Comparison of ENCODE assay signal across 1 cellular context in genomic region chr2:31683495-31683894, GRCh38.
A peak's percentile ranks its signal among the peaks of the same experiment; 100 is the strongest.
TF ChIP-seq lines count a peak whose summit lies in the region.
"Not testable (repeated sequence)": the region's sequence is repeated elsewhere in the genome, so short reads cannot be mapped to it uniquely, and the experiment has no call there.

No MANE protein-coding gene starts in this region.

TF ChIP-seq in HepG2, 621 proteins besides CTCF, POLR2A, EP300 and RAD21 (continued from another document):
- 0 out of 2 replicates have a peak, but pooled peaks have one; percentile 31 for TF ChIP-seq LBX2 (CRISPR knock-in tag; IDR thresholded peaks at IDR 0.05; ENCODE audit: borderline replicate concordance)
- TF ChIP-seq, protein P1, sequence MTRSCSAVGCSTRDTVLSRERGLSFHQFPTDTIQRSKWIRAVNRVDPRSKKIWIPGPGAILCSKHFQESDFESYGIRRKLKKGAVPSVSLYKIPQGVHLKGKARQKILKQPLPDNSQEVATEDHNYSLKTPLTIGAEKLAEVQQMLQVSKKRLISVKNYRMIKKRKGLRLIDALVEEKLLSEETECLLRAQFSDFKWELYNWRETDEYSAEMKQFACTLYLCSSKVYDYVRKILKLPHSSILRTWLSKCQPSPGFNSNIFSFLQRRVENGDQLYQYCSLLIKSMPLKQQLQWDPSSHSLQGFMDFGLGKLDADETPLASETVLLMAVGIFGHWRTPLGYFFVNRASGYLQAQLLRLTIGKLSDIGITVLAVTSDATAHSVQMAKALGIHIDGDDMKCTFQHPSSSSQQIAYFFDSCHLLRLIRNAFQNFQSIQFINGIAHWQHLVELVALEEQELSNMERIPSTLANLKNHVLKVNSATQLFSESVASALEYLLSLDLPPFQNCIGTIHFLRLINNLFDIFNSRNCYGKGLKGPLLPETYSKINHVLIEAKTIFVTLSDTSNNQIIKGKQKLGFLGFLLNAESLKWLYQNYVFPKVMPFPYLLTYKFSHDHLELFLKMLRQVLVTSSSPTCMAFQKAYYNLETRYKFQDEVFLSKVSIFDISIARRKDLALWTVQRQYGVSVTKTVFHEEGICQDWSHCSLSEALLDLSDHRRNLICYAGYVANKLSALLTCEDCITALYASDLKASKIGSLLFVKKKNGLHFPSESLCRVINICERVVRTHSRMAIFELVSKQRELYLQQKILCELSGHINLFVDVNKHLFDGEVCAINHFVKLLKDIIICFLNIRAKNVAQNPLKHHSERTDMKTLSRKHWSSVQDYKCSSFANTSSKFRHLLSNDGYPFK (CRISPR knock-in tag; IDR thresholded peaks at IDR 0.05; ENCODE audit: borderline replicate concordance): 0 out of 2 replicates have a peak, but pooled peaks have one; percentile 18
- TF ChIP-seq ZNF292 (CRISPR knock-in tag; IDR thresholded peaks at IDR 0.05; ENCODE audit: borderline replicate concordance, low read depth): peak; percentile 87; the same call in 1 of the 2 replicates
- 0 out of 2 replicates have a peak, but pooled peaks have one; percentile 40 for TF ChIP-seq ZNF501 (CRISPR knock-in tag; IDR thresholded peaks at IDR 0.05)
- 0 out of 2 replicates have a peak, but pooled peaks have one; percentile 31 for TF ChIP-seq PITX1 (CRISPR knock-in tag; IDR thresholded peaks at IDR 0.05)
- TF ChIP-seq SOX13 (IDR thresholded peaks at IDR 0.05): not testable (repeated sequence)
- TF ChIP-seq SOX13 (CRISPR knock-in tag; conservative IDR thresholded peaks at IDR 0.05 in 1 of 2, IDR thresholded peaks at IDR 0.05 in 1 of 2): 0 out of 4 replicates have a peak, but pooled peaks of 1 of the 2 experiments have one; percentile 9
